ENCODE assay signal across 25 cellular contexts in genomic region chr16:67675999-67676398, GRCh38. TPM values are rescaled to one million over a fixed set of nuclear protein-coding genes. Genes with fewer than 3 reads are reported as not detected.
DNase-seq lines count a peak whose midpoint lies in the region; ATAC-seq and TF ChIP-seq lines count a peak whose summit lies in the region.
"Had no signal": no experiment of that assay in that cellular context is flagged by ENCODE, and none has a peak within 500 bp of the region (broad histone marks: within the 10 kb centered on the region; RNA-seq: fewer than 3 reads in every experiment).

No MANE protein-coding gene starts in this region.

- no peak overlapping the region for H2BK20ac ChIP-seq in H9 (ENCODE audit: low read depth, low read length, poor library complexity, severe bottlenecking)

- H3K79me2 ChIP-seq in H9 (ENCODE audit: insufficient read depth, low read length) = no peaks in the 10 kb centered on the region

- H4K91ac ChIP-seq in H9 (ENCODE audit: insufficient read length, low read depth, low read length) = no peak overlapping the region

- H3K36me3 Mint-ChIP-seq in H9 (ENCODE audit: insufficient read depth in 1 of 3, low read depth in 3 of 3) = peaks cover 0 to 11% (median 4%) of the 10 kb centered on the region in 3 experiments; a peak in 4 of 7 replicates

- TF ChIP-seq CTCF in H9 (conservative IDR thresholded peaks at IDR 0.05) (no peak), VCaP (conservative IDR thresholded peaks at IDR 0.05) (no peak), right lobe of liver (IDR thresholded peaks at IDR 0.05) (no peak), spleen (IDR thresholded peaks at IDR 0.05 in 8 of 11, conservative IDR thresholded peaks at IDR 0.05 in 3 of 11) (no peak)

- H3K27me3 ChIP-seq in H9 (ENCODE audit: insufficient read depth, low read length) (no peaks in the 10 kb centered on the region), right lobe of liver (no peaks in the 10 kb centered on the region), spleen (replicated peaks in 1 of 7) (no peaks in the 10 kb centered on the region)
- H3K27me3 ChIP-seq: Peyer's patch, SJCRH30 had no signal

- H3K4me1 Mint-ChIP-seq in H9 = 0 out of 4 replicates have a peak, but pooled peaks cover 0 to 2% of the 10 kb centered on the region in 2 experiments

- H3K27ac Mint-ChIP-seq in H9 = peak overlapping the region in 2 of 3 experiments; percentile 40 to 77; a peak in 1 of 7 replicates
- H3K27ac Mint-ChIP-seq: B cell had no signal

- whole genome bisulfite sequencing in H9 (ENCODE audit: extremely low coverage, insufficient read length, low lambda C conversion rate) = no CpG with 5 or more reads among the region's 7 CpGs
- WGBS in right lobe of liver (ENCODE audit: insufficient coverage, low coverage, low lambda C conversion rate, missing lambda C conversion rate) = 96% methylated on average over 4 of the region's 7 CpGs
- WGBS in spleen, 5 donors = 94 to 99% (median 98%) methylated on average over 7 of the region's 7 CpGs

- no peak overlapping the region for H2BK15ac ChIP-seq in H9 (ENCODE audit: low read depth, low read length)

- no peaks in the 10 kb centered on the region for H3K9me3 Mint-ChIP-seq in H9

- no peaks in the 10 kb centered on the region for H3K27me3 Mint-ChIP-seq in H9 (ENCODE audit: low read depth)
- H3K27me3 Mint-ChIP-seq: B cell had no signal

- no peak overlapping the region for H4K8ac ChIP-seq in H9 (replicated peaks; ENCODE audit: insufficient read length, low read depth, low read length)

- no peak overlapping the region for H4K5ac ChIP-seq in H9 (ENCODE audit: insufficient read length, low read depth, low read length)

- H2BK120ac ChIP-seq in H9 (ENCODE audit: low read depth, low read length, poor library complexity, severe bottlenecking) = no peak overlapping the region

- no peak overlapping the region for H3K27ac ChIP-seq in H9 (ENCODE audit: insufficient read length, low read depth, low read length)
- peak overlapping the region; percentile 58 for H3K27ac ChIP-seq in VCaP
- peak overlapping the region in 2 of 3 donors; percentile 12 to 25 for H3K27ac ChIP-seq in right lobe of liver
- peak overlapping the region; percentile 19 to 94 (median 66) for H3K27ac ChIP-seq in spleen
- H3K27ac ChIP-seq: A549, GM23248, Peyer's patch, SJCRH30 had no signal

- intact Hi-C loops in right lobe of liver (cut with DNase I) (loop anchor here (10.0 kb wide), 2 partner anchors 49 to 129 kb away; partner anchors contain the start of genes RANBP10 (in 1 of the 2) and TSNAXIP1 (in 1 of the 2)), spleen (cut with DNase I; ENCODE audit: low total_unique reads) (loop anchor here (10.0 kb wide), 1 partner anchor 249 kb away; no protein-coding TSS in a partner anchor)

- H3K36me3 ChIP-seq in right lobe of liver = peaks cover 0 to 3% (median 0%) of the 10 kb centered on the region in 4 donors
- peaks cover 0 to 44% (median 9%) of the 10 kb centered on the region in 6 donors for H3K36me3 ChIP-seq in spleen
- H3K36me3 ChIP-seq: Peyer's patch, SJCRH30 had no signal

- H3K4me1 ChIP-seq in H9 (ENCODE audit: insufficient read depth, low read length) (no peaks in the 10 kb centered on the region), right lobe of liver (peaks cover 0 to 65% (median 31%) of the 10 kb centered on the region in 4 donors), spleen (peaks cover 18 to 74% (median 60%) of the 10 kb centered on the region in 6 donors)
- H3K4me1 ChIP-seq: A549, SJCRH30 had no signal

- H3K23ac ChIP-seq in H9 (ENCODE audit: insufficient read length, low read depth, low read length) = no peak overlapping the region

- H4K20me1 ChIP-seq in H9 (ENCODE audit: control insufficient read depth, insufficient read depth, insufficient read length) = peaks cover 3% of the 10 kb centered on the region

- no peak overlapping the region for H3K4me3 Mint-ChIP-seq in H9
- H3K4me3 Mint-ChIP-seq: B cell had no signal

- ATAC-seq in right lobe of liver = no peak
- ATAC-seq in GM18505 (IDR thresholded peaks at IDR 0.05; ENCODE audit: unreplicated experiment) = no peak
- ATAC-seq: A549, GM12878 had no signal

- TF ChIP-seq POLR2A in right lobe of liver (IDR thresholded peaks at IDR 0.05) (no peak), spleen (IDR thresholded peaks at IDR 0.05) (no peak), GM18505 (IDR thresholded peaks at IDR 0.05; ENCODE audit: borderline replicate concordance, extremely low read depth, insufficient read depth, insufficient read length) (no peak)

- H3K4me3 ChIP-seq in right lobe of liver (no peak overlapping the region), spleen (no peak overlapping the region)
- H3K4me3 ChIP-seq: A549, GM12878, GM23248, Peyer's patch, SJCRH30 had no signal

- no peaks in the 10 kb centered on the region for H3K23me2 ChIP-seq in H9 (ENCODE audit: insufficient read length, low read depth, low read length, poor library complexity, severe bottlenecking)

- H2AK5ac ChIP-seq in H9 (ENCODE audit: insufficient read length, low read length) = no peak overlapping the region

- no peak overlapping the region for H3K4me2 ChIP-seq in H9 (ENCODE audit: insufficient read depth, insufficient read length, low read length)
- H3K4me2 ChIP-seq: A549 had no signal

- H3K56ac ChIP-seq in H9 (ENCODE audit: insufficient read length, low read depth, low read length) = no peak overlapping the region

- H2BK5ac ChIP-seq in H9 (ENCODE audit: insufficient read length, low read length) = no peak overlapping the region

- no peak overlapping the region for H3K14ac ChIP-seq in H9 (ENCODE audit: insufficient read depth, low read length)

- H3K9me3 ChIP-seq in H9 (ENCODE audit: control insufficient read depth, low read depth, low read length) (no peaks in the 10 kb centered on the region), right lobe of liver (no peaks in the 10 kb centered on the region), spleen (no peaks in the 10 kb centered on the region)
- H3K9me3 ChIP-seq: A549, Peyer's patch, SJCRH30 had no signal

- no peak overlapping the region for H2AFZ ChIP-seq in H9 (ENCODE audit: low read length)
- H2AFZ ChIP-seq: GM23248 had no signal

- H3K79me1 ChIP-seq in H9 (ENCODE audit: insufficient read depth, low read depth, low read length, poor library complexity, severe bottlenecking) = no peaks in the 10 kb centered on the region

- no peak overlapping the region for H3K18ac ChIP-seq in H9 (ENCODE audit: insufficient read length, low read depth, low read length)

- no peak overlapping the region for H3K4ac ChIP-seq in H9 (ENCODE audit: low read depth, low read length)

- no peak overlapping the region for H2BK12ac ChIP-seq in H9 (ENCODE audit: insufficient read length, low read depth, low read length)

- H3T11ph ChIP-seq in H9 (ENCODE audit: low read length) = no peak overlapping the region

- DNase-seq in H9 = no peak
- DNase-seq in right lobe of liver = no peak
- no peak for DNase-seq in spleen
- DNase-seq in activated CD4-positive, CD25-positive, alpha-beta regulatory T cell (lab: John Stamatoyannopoulos, UW) = no peak
- DNase-seq in foreskin melanocyte = no peak
- DNase-seq: COR-L47; DMS79; GM23248; HCEC 1CT; IMR-90; MV-4-11; NCI-H1105 treated with DMSO at 0.1 percent for 48 hours; NCI-H2029 treated with DMSO at 0.1 percent for 48 hours; NCI-H2171; NCI-H345; NCI-H524; NCI-H774; NK-92 treated with Interleukin-12 subunit alpha and Interleukin-12 subunit beta, amount 100 ng/mL, for 24 hours; Peyer's patch; SJCRH30 had no signal

- no peak overlapping the region for H3K9ac ChIP-seq in H9 (ENCODE audit: extremely low read depth, insufficient read length, low read length)
- H3K9ac ChIP-seq: GM23248 had no signal

RNA-seq across cellular contexts. Expression of gene C16orf86, which starts 9.4 kb away (rescaled TPM):
- total RNA-seq in H9 (2021) = 0.75 and 1.5 TPM in 2 replicates
- total RNA-seq in right lobe of liver = 1 to 10 TPM; 1.4 to 4.3 (median 2.5) TPM
- total RNA-seq in spleen = 10 to 100 TPM in 2 of 7 donors, 1 to 10 TPM in 5; 5.2 to 17.3 (median 7.9) TPM
- polyA plus RNA-seq in spleen = 10 to 100 TPM in 2 of 3 donors, 1 to 10 TPM in 1; 8.9 to 11.1 (median 11.0) TPM

RNA-seq across cellular contexts. Expression of gene ENKD1, which starts 9.4 kb away (rescaled TPM):
- total RNA-seq in H9 (2021) (7.9 and 9.5 TPM in 2 replicates), right lobe of liver (1 to 10 TPM; 4.4 to 8.9 (median 7.3) TPM), spleen (10 to 100 TPM in 5 of 7 donors, 1 to 10 TPM in 2; 9.2 to 18.4 (median 11.4) TPM)
- 10 to 100 TPM; 13.0 to 21.6 (median 18.7) TPM for polyA plus RNA-seq in spleen

RNA-seq across cellular contexts. Expression of gene PARD6A, which starts 15.2 kb away (rescaled TPM):
- total RNA-seq in H9 (2021) (10.8 and 11.2 TPM in 2 replicates), right lobe of liver (1 to 10 TPM; 1.3 to 4.8 (median 2.6) TPM), spleen (10 to 100 TPM in 1 of 7 donors, 1 to 10 TPM in 6; 3.3 to 13.8 (median 5.5) TPM)
- 10 to 100 TPM in 1 of 3 donors, 1 to 10 TPM in 2; 5.4 to 10.2 (median 8.2) TPM for polyA plus RNA-seq in spleen

RNA-seq across cellular contexts. Expression of gene ACD, which starts 15.9 kb away (rescaled TPM):
- total RNA-seq in H9 (2021) = 34.1 and 38.2 TPM in 2 replicates
- total RNA-seq in right lobe of liver = 1 to 10 TPM; 4.0 to 8.2 (median 5.9) TPM
- total RNA-seq in spleen = 10 to 100 TPM; 18.1 to 31.7 (median 24.4) TPM
- polyA plus RNA-seq in spleen = 10 to 100 TPM; 16.9 to 25.2 (median 18.1) TPM

RNA-seq across cellular contexts. Expression of gene CARMIL2, which starts 31.1 kb away (rescaled TPM):
- 57.7 and 58.5 TPM in 2 replicates for total RNA-seq in H9 (2021)
- 1 to 10 TPM in 3 of 6 experiments, under 1 TPM in 3; 0.39 to 3.4 (median 0.88) TPM for total RNA-seq in right lobe of liver
- total RNA-seq in spleen = 10 to 100 TPM; 30.0 to 66.7 (median 50.6) TPM
- 10 to 100 TPM; 48.1 to 92.3 (median 80.1) TPM for polyA plus RNA-seq in spleen
- total RNA-seq: GM23248 had no signal
